18 cellular contexts compared by ENCODE assay signal in genomic region chr6:14903176-14904088, GRCh38.
DNase-seq lines count a peak whose midpoint lies in the region; ATAC-seq, FAIRE-seq and TF ChIP-seq lines count a peak whose summit lies in the region.
"Had no signal": no experiment of that assay in that cellular context is flagged by ENCODE, and none has a peak within 500 bp of the region (broad histone marks: within the 10 kb centered on the region; RNA-seq: fewer than 3 reads in every experiment).

No MANE protein-coding gene starts in this region.

- TF ChIP-seq POLR2A in H54 (IDR thresholded peaks at IDR 0.05; ENCODE audit: low read depth, low read length) (no peak), tibial nerve (IDR thresholded peaks at IDR 0.05) (no peak)

- H3K27ac Mint-ChIP-seq in activated B cell treated with CpG ODN at 0.5 μM for 24 hours, result peak overlapping the region; percentile 37
- H3K27ac Mint-ChIP-seq: activated naive CD8-positive, alpha-beta T cell treated with anti-CD3 and anti-CD28 coated beads, Interleukin-2, amount 10 ng/mL, durations not matched to agents 7 days and 5 days; nephron progenitor cell; T-helper 17 cell had no signal

- H3K27me3 Mint-ChIP-seq in activated B cell treated with CpG ODN at 0.5 μM for 24 hours, result no peaks in the 10 kb centered on the region
- H3K27me3 Mint-ChIP-seq: T-helper 17 cell had no signal

- intact Hi-C loops in activated B cell treated with CpG ODN at 0.5 μM for 24 hours (cut with micrococcal nuclease), result no loop called here
- intact Hi-C loops in tibial artery (cut with DNase I; ENCODE audit: low total_unique reads), result no loop called here

- no peaks in the 10 kb centered on the region for H3K9me3 Mint-ChIP-seq in activated B cell treated with CpG ODN at 0.5 μM for 24 hours

- no peaks in the 10 kb centered on the region for H3K36me3 Mint-ChIP-seq in activated B cell treated with CpG ODN at 0.5 μM for 24 hours (ENCODE audit: low read depth)

- no peaks in the 10 kb centered on the region for H3K36me3 ChIP-seq in neutrophil
- H3K36me3 ChIP-seq in tibial artery, result no peaks in the 10 kb centered on the region
- no peaks in the 10 kb centered on the region for H3K36me3 ChIP-seq in tibial nerve

- no peaks in the 10 kb centered on the region for H3K9me3 ChIP-seq in neutrophil
- no peaks in the 10 kb centered on the region for H3K9me3 ChIP-seq in tibial artery
- peaks cover 0 to 6% (median 0%) of the 10 kb centered on the region in 4 donors for H3K9me3 ChIP-seq in tibial nerve
- H3K9me3 ChIP-seq: testis had no signal

- H3K27me3 ChIP-seq in neutrophil (no peaks in the 10 kb centered on the region), tibial artery (no peaks in the 10 kb centered on the region), tibial nerve (no peaks in the 10 kb centered on the region)
- H3K27me3 ChIP-seq: testis had no signal

- DNase-seq in G401 (ENCODE audit: low spot score) (peak; percentile 59), KG1 (lab: John Stamatoyannopoulos, UW) (peak; percentile 47), activated B cell treated with CpG ODN at 0.5 μM for 24 hours (no peak), H54 (ENCODE audit: insufficient read length, low spot score) (no peak), tibial artery (no peak), tibial nerve (ENCODE audit: low spot score in 2 of 2) (no peak)
- DNase-seq: activated CD4-positive, CD25-positive, alpha-beta regulatory T cell treated with anti-CD3 and anti-CD28 coated beads, Interleukin-2, amount 50 U/mL, for 72 hours; activated naive CD8-positive, alpha-beta T cell treated with anti-CD3 and anti-CD28 coated beads, Interleukin-2, amount 10 ng/mL, durations not matched to agents 7 days and 5 days; effector CD8-positive, alpha-beta T cell; GOT3; nephron progenitor cell; NK-92 treated with Interleukin-12 subunit alpha and Interleukin-12 subunit beta, amount 100 ng/mL, for 24 hours; retina; T-helper 17 cell; testis had no signal

- peak; percentile 56 for ATAC-seq in activated B cell treated with CpG ODN at 0.5 μM for 24 hours (ENCODE audit: low read depth)
- ATAC-seq: T-helper 17 cell had no signal

- peaks cover 24% of the 10 kb centered on the region for H3K4me1 Mint-ChIP-seq in activated B cell treated with CpG ODN at 0.5 μM for 24 hours
- H3K4me1 Mint-ChIP-seq: T-helper 17 cell had no signal

- H3K4me3 ChIP-seq in neutrophil (ENCODE audit: low read depth in 1 of 2, low read length in 1 of 2), result no peak overlapping the region
- no peak overlapping the region for H3K4me3 ChIP-seq in tibial artery
- no peak overlapping the region for H3K4me3 ChIP-seq in tibial nerve
- H3K4me3 ChIP-seq: lung, testis had no signal

- H3K27ac ChIP-seq in neutrophil, result peak overlapping the region; percentile 88
- no peak overlapping the region for H3K27ac ChIP-seq in tibial artery
- no peak overlapping the region for H3K27ac ChIP-seq in tibial nerve
- H3K27ac ChIP-seq: C4-2B, testis had no signal

- in situ Hi-C loops in G401 (cut with HindIII; ENCODE audit: low sequenced_read_pairs), result no loop called here

- no peak for TF ChIP-seq CTCF in activated B cell treated with CpG ODN at 0.5 μM for 24 hours (IDR thresholded peaks at IDR 0.05)
- TF ChIP-seq CTCF in neutrophil (IDR thresholded peaks at IDR 0.05), result no peak
- no peak for TF ChIP-seq CTCF in tibial artery (IDR thresholded peaks at IDR 0.05)
- no peak for TF ChIP-seq CTCF in tibial nerve (IDR thresholded peaks at IDR 0.05)

- H3K4me1 ChIP-seq in neutrophil (ENCODE audit: control insufficient read depth in 1 of 2, insufficient read depth in 1 of 2, low read depth in 1 of 2, low read length in 1 of 2) (peaks cover 40 to 41% of the 10 kb centered on the region in 2 experiments), tibial artery (no peaks in the 10 kb centered on the region), tibial nerve (no peaks in the 10 kb centered on the region)
- H3K4me1 ChIP-seq: testis had no signal

- no peak overlapping the region for H3K4me3 Mint-ChIP-seq in activated B cell treated with CpG ODN at 0.5 μM for 24 hours
- H3K4me3 Mint-ChIP-seq: activated naive CD8-positive, alpha-beta T cell treated with anti-CD3 and anti-CD28 coated beads, Interleukin-2, amount 10 ng/mL, durations not matched to agents 7 days and 5 days; nephron progenitor cell; T-helper 17 cell had no signal

- no peak for TF ChIP-seq EP300 in tibial nerve (IDR thresholded peaks at IDR 0.05)

- FAIRE-seq in H54 (lab: Jason Lieb, UNC), result no peak

- CTCF ChIA-PET in activated B cell treated with CpG ODN at 0.5 μM for 24 hours (lab: Charles Lee), result no interaction called here

- 76 to 93% methylated on average over 9 of the region's 9 CpGs for WGBS in tibial nerve, 2 donors

- POLR2A ChIA-PET in activated B cell treated with CpG ODN at 0.5 μM for 24 hours (lab: Charles Lee), result interaction anchor here (0.7 kb wide), 2 partner anchors 57 to 374 kb away, joined by 5 to 6 read pairs; no protein-coding TSS in a partner anchor

Comparison
In these comparisons a context has a peak if more than half of its experiments do, and no peak if none do; other contexts are left out.
1. DNase-seq: peak in G401 (single experiment) and KG1 (single experiment); none in activated B cell treated with CpG ODN at 0.5 μM for 24 hours (single experiment), H54 (single experiment), tibial artery (0 of 2) and tibial nerve (0 of 2).